Comparison of ENCODE assay signal across 8 cellular contexts in genomic region chr7:44985900-44986217, GRCh38. TPM values are rescaled to one million over a fixed set of nuclear protein-coding genes. Genes with fewer than 3 reads are reported as not detected.
DNase-seq lines count a peak whose midpoint lies in the region; ATAC-seq, FAIRE-seq and TF ChIP-seq lines count a peak whose summit lies in the region.

No MANE protein-coding gene starts in this region.

- CTCF ChIA-PET in CD8-positive, alpha-beta memory T cell (lab: Charles Lee) = interaction anchor here (0.9 to 4.8 kb wide), 8 partner anchors 12 to 151 kb away, joined by 3 to 24 read pairs (median 3); no protein-coding TSS in a partner anchor
- CTCF ChIA-PET in Panc1 (lab: Charles Lee) = interaction anchor here (0.6 kb wide), 1 partner anchor 14 kb away, joined by 8 read pairs; no protein-coding TSS in a partner anchor

- H3K27ac Mint-ChIP-seq in CD8-positive, alpha-beta memory T cell = peak overlapping the region; percentile 93 to 100 (median 99)

- H3K4me1 Mint-ChIP-seq in CD8-positive, alpha-beta memory T cell = peaks cover 55 to 69% (median 63%) of the 10 kb centered on the region in 3 donors

- peaks cover 48% of the 10 kb centered on the region for H3K4me1 ChIP-seq in CD8-positive, alpha-beta memory T cell (ENCODE audit: insufficient read depth, low read length)
- H3K4me1 ChIP-seq in Panc1 (ENCODE audit: control insufficient read depth, insufficient read depth, low read length) (peaks cover 27% of the 10 kb centered on the region), esophagus (ENCODE audit: control insufficient read depth in 2 of 2, insufficient read depth in 2 of 2, low read length in 1 of 2) (peaks cover 0 to 8% of the 10 kb centered on the region in 2 donors), pancreas (peaks cover 4 to 9% (median 8%) of the 10 kb centered on the region in 3 donors)

- DNase-seq in CD8-positive, alpha-beta memory T cell = no peak
- DNase-seq in Panc1 (ENCODE audit: low read depth, low spot score) (no peak), pancreas (no peak), NCI-H446 (lab: John Stamatoyannopoulos, UW) (no peak), KG1 (lab: John Stamatoyannopoulos, UW) (no peak), sciatic nerve (ENCODE audit: low spot score) (no peak)

- H3K36me3 Mint-ChIP-seq in CD8-positive, alpha-beta memory T cell = peaks cover 7 to 53% (median 21%) of the 10 kb centered on the region in 3 donors

- no peaks in the 10 kb centered on the region for H3K27me3 Mint-ChIP-seq in CD8-positive, alpha-beta memory T cell

- BruUV-seq in Panc1 (replicated peaks; lab: Mats Ljungman, UMichigan) = no TSS peak

- TF ChIP-seq CTCF in Panc1 (IDR thresholded peaks at IDR 0.05) (no peak), pancreas (IDR thresholded peaks at IDR 0.05) (no peak)

- peak overlapping the region; percentile 94 for H3K27ac ChIP-seq in CD8-positive, alpha-beta memory T cell (ENCODE audit: low read depth, low read length)
- H3K27ac ChIP-seq in Panc1 (ENCODE audit: low read length) = peak overlapping the region; percentile 96
- H3K27ac ChIP-seq in esophagus (ENCODE audit: low read depth in 2 of 2, low read length in 1 of 2) = peak overlapping the region; percentile 90 to 94
- peak overlapping the region; percentile 91 to 97 (median 92) for H3K27ac ChIP-seq in pancreas

- H3K27me3 ChIP-seq in CD8-positive, alpha-beta memory T cell (ENCODE audit: insufficient read depth, low read length, poor library complexity, severe bottlenecking) = no peaks in the 10 kb centered on the region
- H3K27me3 ChIP-seq in Panc1 (ENCODE audit: control insufficient read depth, insufficient read depth, low read length) = no peaks in the 10 kb centered on the region
- H3K27me3 ChIP-seq in esophagus (ENCODE audit: control insufficient read depth in 1 of 2, insufficient read depth in 2 of 2, low read length in 2 of 2) = no peaks in the 10 kb centered on the region
- H3K27me3 ChIP-seq in pancreas = no peaks in the 10 kb centered on the region

- intact Hi-C loops in Panc1 (cut with micrococcal nuclease; ENCODE audit: unreplicated experiment) (no loop called here), pancreas (cut with DNase I) (no loop called here), sciatic nerve (cut with DNase I) (no loop called here)

- H3K36me3 ChIP-seq in CD8-positive, alpha-beta memory T cell (ENCODE audit: insufficient read depth, low read length) = peaks cover 29% of the 10 kb centered on the region
- H3K36me3 ChIP-seq in Panc1 (ENCODE audit: control insufficient read depth, insufficient read depth, low read length) = peaks cover 35% of the 10 kb centered on the region
- H3K36me3 ChIP-seq in esophagus (ENCODE audit: control insufficient read depth in 2 of 2, insufficient read depth in 2 of 2, low read length in 1 of 2) = peaks cover 3 to 10% of the 10 kb centered on the region in 2 donors
- H3K36me3 ChIP-seq in pancreas = peaks cover 0 to 22% (median 10%) of the 10 kb centered on the region in 3 donors

- FAIRE-seq in pancreas (lab: Jason Lieb, UNC) = no peak

- H3K9me3 Mint-ChIP-seq in CD8-positive, alpha-beta memory T cell = no peaks in the 10 kb centered on the region

- in situ Hi-C loops in Panc1 (cut with HindIII; ENCODE audit: low pct_unique_long_range_greater_than_20kb, low sequenced_read_pairs) = no loop called here

- H3K4me3 Mint-ChIP-seq in CD8-positive, alpha-beta memory T cell = peak overlapping the region; percentile 91 to 98 (median 97)

- H3K4me3 ChIP-seq in CD8-positive, alpha-beta memory T cell (ENCODE audit: low read length) = peak overlapping the region; percentile 90
- peak overlapping the region; percentile 82 to 84 for H3K4me3 ChIP-seq in Panc1 (ENCODE audit: low read depth in 2 of 2, low read length in 2 of 2)
- H3K4me3 ChIP-seq in esophagus (ENCODE audit: low read depth in 1 of 2, low read length in 2 of 2) = peak overlapping the region; percentile 76 to 79
- peak overlapping the region; percentile 50 to 71 (median 56) for H3K4me3 ChIP-seq in pancreas

- POLR2A ChIA-PET in CD8-positive, alpha-beta memory T cell (lab: Charles Lee) = interaction anchor here (0.9 to 1.9 kb wide), 6 partner anchors 8 to 100 kb away, joined by 3 to 9 read pairs (median 4); partner anchors contain the start of genes CCM2 and PURB
- POLR2A ChIA-PET in Panc1 (lab: Charles Lee) = no interaction called here

- no peaks in the 10 kb centered on the region for H3K9me3 ChIP-seq in CD8-positive, alpha-beta memory T cell (ENCODE audit: low read length)
- H3K9me3 ChIP-seq in Panc1 (ENCODE audit: control insufficient read depth, insufficient read depth, low read depth, low read length) = no peaks in the 10 kb centered on the region
- no peaks in the 10 kb centered on the region for H3K9me3 ChIP-seq in esophagus (ENCODE audit: control insufficient read depth in 2 of 2, insufficient read depth in 1 of 2, low read depth in 1 of 2, low read length in 1 of 2)
- H3K9me3 ChIP-seq in pancreas = no peaks in the 10 kb centered on the region

- 5 to 6% methylated on average over 8 of the region's 8 CpGs for WGBS in esophagus, 2 donors
- 12 to 16% methylated on average over 8 of the region's 8 CpGs for WGBS in pancreas, 2 donors

- ATAC-seq in Panc1 (no peak), pancreas (peak; percentile 22 to 53 (median 47)), HG02885 (IDR thresholded peaks at IDR 0.05; ENCODE audit: poor library complexity, unreplicated experiment) (no peak), sciatic nerve (no peak)

RNA-seq across cellular contexts. Expression of gene MYO1G, which starts 7.0 kb away (rescaled TPM):
- total RNA-seq in CD8-positive, alpha-beta memory T cell = 100 to 1,000 TPM; 363 to 374 TPM
- 182 TPM for polyA plus RNA-seq in CD8-positive, alpha-beta memory T cell
- 0.41 TPM for total RNA-seq in Panc1 (2021; ENCODE audit: unreplicated experiment)
- 0.17 TPM for polyA plus RNA-seq in Panc1 (2012; ENCODE audit: insufficient read length)
- 1 to 10 TPM; 2.2 to 2.3 TPM for polyA plus RNA-seq in esophagus
- 1 to 10 TPM in 4 of 6 donors, under 1 TPM in 2; 0.28 to 3.1 (median 1.1) TPM for total RNA-seq in pancreas
- polyA plus RNA-seq in pancreas = 1 to 10 TPM; 1.1 to 1.5 TPM
- total RNA-seq in sciatic nerve = 8.8 TPM

RNA-seq across cellular contexts. Expression of gene CCM2, which starts 14.1 kb away (rescaled TPM):
- 10 to 100 TPM; 70.6 to 74.8 TPM for total RNA-seq in CD8-positive, alpha-beta memory T cell
- 81.1 TPM for polyA plus RNA-seq in CD8-positive, alpha-beta memory T cell
- total RNA-seq in Panc1 (2021; ENCODE audit: unreplicated experiment) (97.1 TPM), pancreas (10 to 100 TPM; 13.4 to 19.5 (median 14.8) TPM), sciatic nerve (42.9 TPM)
- 143 TPM for polyA plus RNA-seq in Panc1 (2012; ENCODE audit: insufficient read length)
- polyA plus RNA-seq in esophagus (10 to 100 TPM; 20.2 to 24.0 TPM), pancreas (10 to 100 TPM; 33.5 to 33.7 TPM)

Comparison
In these comparisons a context has a peak if more than half of its experiments do, and no peak if none do; other contexts are left out.
1. ATAC-seq: peak in pancreas (4 of 4); none in Panc1 (single experiment), HG02885 (single experiment) and sciatic nerve (single experiment).
2. RNA of gene MYO1G, which starts 7.0 kb away (total RNA-seq): 363 to 374 TPM in CD8-positive, alpha-beta memory T cell; 8.8 TPM in sciatic nerve (single experiment), 0.28 to 3.1 TPM in pancreas and 0.41 TPM in Panc1 (single experiment); every median in the first group is over 10 times any median in the second.
3. Peak in every context shown above with its lines, with median percentiles within 50 percentile points of each other: H3K27ac ChIP-seq and H3K4me3 ChIP-seq.